ENCODE assay signal across 1 cellular context in genomic region chr9:123361731-123362560, GRCh38.
TF ChIP-seq lines count a peak whose summit lies in the region.

No MANE protein-coding gene starts in this region.

TF ChIP-seq in K562, 482 proteins besides CTCF, POLR2A, EP300 and RAD21 (continued from another document):
- no peak for TF ChIP-seq GTF3C2 (IDR thresholded peaks at IDR 0.05; ENCODE audit: borderline replicate concordance, extremely low read depth, insufficient read length)
- no peak for TF ChIP-seq ZNF324 (CRISPR knock-in tag; IDR thresholded peaks at IDR 0.05)
- no peak for TF ChIP-seq ETV5 (CRISPR knock-in tag; IDR thresholded peaks at IDR 0.05; ENCODE audit: low read depth)
- no peak for TF ChIP-seq ZNF445 (CRISPR knock-in tag; IDR thresholded peaks at IDR 0.05; ENCODE audit: low read depth)
- no peak for TF ChIP-seq CC2D1A (IDR thresholded peaks at IDR 0.05)
- no peak for TF ChIP-seq ZNF347 (CRISPR knock-in tag; IDR thresholded peaks at IDR 0.05; ENCODE audit: low read depth)
- no peak for TF ChIP-seq GTF2F1 (IDR thresholded peaks at IDR 0.05; ENCODE audit: low read depth, low read length)
- TF ChIP-seq ZBTB49 (CRISPR knock-in tag; IDR thresholded peaks at IDR 0.05; ENCODE audit: borderline replicate concordance), result no peak
